1 cellular context compared by ENCODE assay signal in genomic region chr18:22114526-22115321, GRCh38.
TF ChIP-seq lines count a peak whose summit lies in the region.

No MANE protein-coding gene starts in this region.

TF ChIP-seq in HEK293, 187 proteins besides CTCF, POLR2A, EP300 and RAD21 (continued from another document):
- no peak for TF ChIP-seq KLF7 (tag by site-specific recombination; IDR thresholded peaks at IDR 0.05; ENCODE audit: borderline replicate concordance)
- TF ChIP-seq ZNF37A (tag by site-specific recombination; IDR thresholded peaks at IDR 0.05), result no peak
